In genomic region chr6:138550346-138550767, GRCh38 we compare ENCODE assay signal across 1 cellular context.
TF ChIP-seq lines count a peak whose summit lies in the region.

No MANE protein-coding gene starts in this region.

TF ChIP-seq in HepG2, 621 proteins besides CTCF, POLR2A, EP300 and RAD21 (continued from another document and continues in another):
- TF ChIP-seq HOMEZ (CRISPR knock-in tag; IDR thresholded peaks at IDR 0.05; ENCODE audit: low read depth) (peak; percentile 95), CBX1 (IDR thresholded peaks at IDR 0.05; ENCODE audit: low read depth) (no peak), HNRNPUL1 (IDR thresholded peaks at IDR 0.05; ENCODE audit: low read depth, low read length) (peak; percentile 78), ZNF44 (CRISPR knock-in tag; IDR thresholded peaks at IDR 0.05) (no peak), TEF (CRISPR knock-in tag; IDR thresholded peaks at IDR 0.05) (no peak), ZNF383 (CRISPR knock-in tag; IDR thresholded peaks at IDR 0.05; ENCODE audit: borderline replicate concordance) (no peak), NR2F6 (IDR thresholded peaks at IDR 0.05) (peak; percentile 96), NR2F6 (CRISPR knock-in tag; IDR thresholded peaks at IDR 0.05) (peak; percentile 97), ZNF629 (CRISPR knock-in tag; conservative IDR thresholded peaks at IDR 0.05) (no peak), CCAR2 (optimal IDR thresholded peaks at IDR 0.05; ENCODE audit: low read depth, low read length) (no peak), AGO2 (optimal IDR thresholded peaks at IDR 0.05; ENCODE audit: low read depth, low read length) (no peak), ZNF773 (CRISPR knock-in tag; IDR thresholded peaks at IDR 0.05; ENCODE audit: borderline replicate concordance) (no peak), DZIP1 (CRISPR knock-in tag; IDR thresholded peaks at IDR 0.05) (no peak), AKNA (CRISPR knock-in tag; IDR thresholded peaks at IDR 0.05; ENCODE audit: borderline replicate concordance) (no peak), ZNF652 (CRISPR knock-in tag; IDR thresholded peaks at IDR 0.05; ENCODE audit: borderline replicate concordance, low read depth) (peak; percentile 47; the same call in 1 of the 2 replicates), ZNF282 (IDR thresholded peaks at IDR 0.05; ENCODE audit: partially characterized antibody) (no peak), ZNF549 (CRISPR knock-in tag; IDR thresholded peaks at IDR 0.05) (no peak), YY1 (IDR thresholded peaks at IDR 0.05; ENCODE audit: insufficient read depth, insufficient replicate concordance, low read depth, low read length) (no peak), KIAA2018 (CRISPR knock-in tag; IDR thresholded peaks at IDR 0.05; ENCODE audit: borderline replicate concordance) (no peak), BRF2 (CRISPR knock-in tag; IDR thresholded peaks at IDR 0.05) (peak; percentile 63; the same call in 1 of the 2 replicates), NCOA5 (CRISPR knock-in tag; IDR thresholded peaks at IDR 0.05) (no peak), ZBTB38 (CRISPR knock-in tag; IDR thresholded peaks at IDR 0.05) (peak; percentile 30; the same call in 1 of the 2 replicates), ZKSCAN8 (CRISPR knock-in tag; IDR thresholded peaks at IDR 0.05; ENCODE audit: borderline replicate concordance) (peak; percentile 90; the same call in 1 of the 2 replicates), RBFOX2 (IDR thresholded peaks at IDR 0.05; ENCODE audit: low read depth, low read length) (no peak), ZNF333 (CRISPR knock-in tag; IDR thresholded peaks at IDR 0.05; ENCODE audit: borderline replicate concordance) (no peak), SMARCC2 (IDR thresholded peaks at IDR 0.05) (no peak), RELA (CRISPR knock-in tag; IDR thresholded peaks at IDR 0.05) (no peak), PLRG1 (conservative IDR thresholded peaks at IDR 0.05) (no peak), SNAPC5 (CRISPR knock-in tag; IDR thresholded peaks at IDR 0.05; ENCODE audit: borderline replicate concordance) (no peak), ZBTB2 (CRISPR knock-in tag; IDR thresholded peaks at IDR 0.05; ENCODE audit: low read depth) (no peak), ZNF414 (CRISPR knock-in tag; IDR thresholded peaks at IDR 0.05) (peak; percentile 30; the same call in 1 of the 2 replicates), ZNF496 (CRISPR knock-in tag; IDR thresholded peaks at IDR 0.05; ENCODE audit: insufficient replicate concordance) (no peak), ZNF790 (CRISPR knock-in tag; IDR thresholded peaks at IDR 0.05; ENCODE audit: borderline replicate concordance) (no peak), ZNF616 (CRISPR knock-in tag; IDR thresholded peaks at IDR 0.05; ENCODE audit: low read depth) (no peak), PRMT3 (CRISPR knock-in tag; IDR thresholded peaks at IDR 0.05; ENCODE audit: borderline replicate concordance, low read depth) (no peak), ATRX (CRISPR knock-in tag; IDR thresholded peaks at IDR 0.05; ENCODE audit: borderline replicate concordance) (no peak), ZNF354B (CRISPR knock-in tag; IDR thresholded peaks at IDR 0.05) (no peak)
